In the genomic region with DNA sequence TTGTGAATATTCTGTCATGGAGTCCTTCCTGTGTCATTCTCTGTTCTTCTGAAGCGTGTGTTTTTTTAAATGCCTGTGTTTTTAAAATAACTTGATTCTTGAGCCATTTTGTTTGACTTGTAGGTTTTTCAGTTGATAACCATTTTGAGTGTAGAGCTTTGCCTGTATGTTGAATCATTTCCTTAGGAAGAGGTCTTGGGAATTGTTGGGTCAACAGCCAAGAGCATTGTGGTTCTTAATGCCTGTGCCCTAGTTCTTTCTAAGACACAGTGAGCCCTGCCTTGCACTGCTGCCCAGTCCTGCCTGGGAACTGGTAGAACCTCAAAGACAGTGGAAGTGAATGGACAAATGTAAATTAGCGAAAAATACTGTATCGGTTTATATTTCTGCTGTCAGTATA, we compare ENCODE assay signal across 31 cellular contexts. TPM values are rescaled to one million over a fixed set of nuclear protein-coding genes. Genes with fewer than 3 reads are reported as not detected.
DNase-seq lines count a peak whose midpoint lies in the region; ATAC-seq and TF ChIP-seq lines count a peak whose summit lies in the region.
"Had no signal": no experiment of that assay in that cellular context is flagged by ENCODE, and none has a peak within 500 bp of the region (broad histone marks: within the 10 kb centered on the region; RNA-seq: fewer than 3 reads in every experiment).

No MANE protein-coding gene starts in this region.

- H3K27ac ChIP-seq in H9 (ENCODE audit: insufficient read length, low read depth, low read length) (no peak overlapping the region), heart left ventricle (no peak overlapping the region)
- H3K27ac ChIP-seq: BLaER1 treated with 17β-estradiol and CSF1 and Interleukin-3, amounts not matched to agents 10 nM and 100 nM; cardiac muscle cell; heart right ventricle; PC-9; testis; vagina had no signal

- ATAC-seq in left colon (no peak), HG03025 (IDR thresholded peaks at IDR 0.05; ENCODE audit: low FRiP score, unreplicated experiment) (no peak), heart left ventricle (no peak)
- ATAC-seq: GM12878; HCT116; heart right ventricle; left lobe of liver; naive thymus-derived CD4-positive, alpha-beta T cell; stimulated activated naive B cell treated with anti-CD40 and anti-IgM and Interleukin-4, amounts not matched to agents 10 μg/mL and 1 μg/mL and 100 μg/mL, for 72 hours had no signal

- no peaks in the 10 kb centered on the region for H3K27me3 Mint-ChIP-seq in H9 (ENCODE audit: low read depth)
- H3K27me3 Mint-ChIP-seq in glutamatergic neuron (ENCODE audit: unreplicated experiment) = peaks cover 3% of the 10 kb centered on the region
- H3K27me3 Mint-ChIP-seq: dendritic cell treated with granulocyte-macrophage colony-stimulating factor and Interleukin-4, amounts not matched to agents 40 ng/mL and 50 ng/mL, for 4 days; naive thymus-derived CD4-positive, alpha-beta T cell; stimulated activated naive B cell treated with anti-CD40 and anti-IgM and Interleukin-4, amounts not matched to agents 10 μg/mL and 1 μg/mL and 100 μg/mL, for 72 hours had no signal

- H3K4me1 Mint-ChIP-seq in H9 (peaks cover 11 to 16% of the 10 kb centered on the region in 2 experiments), glutamatergic neuron (ENCODE audit: low read depth, unreplicated experiment) (peaks cover 2% of the 10 kb centered on the region)
- H3K4me1 Mint-ChIP-seq: stimulated activated naive B cell treated with anti-CD40 and anti-IgM and Interleukin-4, amounts not matched to agents 10 μg/mL and 1 μg/mL and 100 μg/mL, for 72 hours had no signal

- no peak overlapping the region for H2BK15ac ChIP-seq in H9 (ENCODE audit: low read depth, low read length)

- no peak overlapping the region for H2BK20ac ChIP-seq in H9 (ENCODE audit: low read depth, low read length, poor library complexity, severe bottlenecking)

- H4K8ac ChIP-seq in H9 (replicated peaks; ENCODE audit: insufficient read length, low read depth, low read length) = no peak overlapping the region

- H3K23ac ChIP-seq in H9 (ENCODE audit: insufficient read length, low read depth, low read length) = no peak overlapping the region

- no peak overlapping the region for H4K91ac ChIP-seq in H9 (ENCODE audit: insufficient read length, low read depth, low read length)

- intact Hi-C loops in left colon (cut with DNase I, micrococcal nuclease) (no loop called here), heart left ventricle (cut with DNase I) (no loop called here)

- H3K36me3 ChIP-seq in heart left ventricle = peaks cover 5 to 100% (median 73%) of the 10 kb centered on the region in 9 donors

- H3K9ac ChIP-seq in H9 (ENCODE audit: extremely low read depth, insufficient read length, low read length) = no peak overlapping the region
- H3K9ac ChIP-seq: BLaER1 treated with 17β-estradiol and CSF1 and Interleukin-3, amounts not matched to agents 10 nM and 100 nM had no signal

- no peak overlapping the region for H3K4me3 ChIP-seq in fibroblast of pulmonary artery (replicated peaks; ENCODE audit: low read depth, low read length)
- no peak overlapping the region for H3K4me3 ChIP-seq in heart left ventricle
- H3K4me3 ChIP-seq: BLaER1 treated with 17β-estradiol and CSF1 and Interleukin-3, amounts not matched to agents 10 nM and 100 nM; cardiac muscle cell; GM12878; heart right ventricle; PC-9; testis; vagina had no signal

- H3K56ac ChIP-seq in H9 (ENCODE audit: insufficient read length, low read depth, low read length) = no peak overlapping the region

- H3K36me3 Mint-ChIP-seq in H9 (ENCODE audit: insufficient read depth in 1 of 3, low read depth in 3 of 3) (peaks cover 64 to 90% (median 71%) of the 10 kb centered on the region in 3 experiments), glutamatergic neuron (ENCODE audit: unreplicated experiment) (peaks cover 5% of the 10 kb centered on the region)

- H3K27me3 ChIP-seq in H9 (ENCODE audit: insufficient read depth, low read length) (no peaks in the 10 kb centered on the region), heart left ventricle (no peaks in the 10 kb centered on the region)
- H3K27me3 ChIP-seq: BLaER1 treated with 17β-estradiol and CSF1 and Interleukin-3, amounts not matched to agents 10 nM and 100 nM; cardiac muscle cell; heart right ventricle; testis; vagina had no signal

- H3K79me2 ChIP-seq in H9 (ENCODE audit: insufficient read depth, low read length) = peaks cover 8% of the 10 kb centered on the region; the same call in 1 of the 2 replicates

- TF ChIP-seq CTCF in H9 (conservative IDR thresholded peaks at IDR 0.05) (no peak), fibroblast of pulmonary artery (IDR thresholded peaks at IDR 0.05; ENCODE audit: low read length, missing control alignments) (no peak), glutamatergic neuron (IDR thresholded peaks at IDR 0.05; ENCODE audit: partially characterized antibody, unreplicated experiment) (no peak), heart left ventricle (IDR thresholded peaks at IDR 0.05) (no peak)

- H3K23me2 ChIP-seq in H9 (ENCODE audit: insufficient read length, low read depth, low read length, poor library complexity, severe bottlenecking) = no peaks in the 10 kb centered on the region

- no peak overlapping the region for H3K14ac ChIP-seq in H9 (ENCODE audit: insufficient read depth, low read length)

- peak; percentile 32 for DNase-seq in AG08395 (ENCODE audit: low spot score)
- no peak for DNase-seq in H9
- peak; percentile 22 for DNase-seq in astrocyte of the hippocampus (ENCODE audit: low read depth, low spot score)
- DNase-seq in fibroblast of pulmonary artery (ENCODE audit: low read depth) = peak; percentile 77
- DNase-seq in left colon = no peak
- no peak for DNase-seq in glutamatergic neuron
- DNase-seq in heart left ventricle = no peak
- DNase-seq: activated CD4-positive, alpha-beta T cell treated with anti-CD3 and anti-CD28 coated beads, Interleukin-2, amount 50 U/mL, for 4 hours; activated CD8-positive, alpha-beta memory T cell treated with anti-CD3 and anti-CD28 coated beads, Interleukin-2, amount 50 U/mL, for 4 hours; activated effector memory CD4-positive, alpha-beta T cell treated with anti-CD3 and anti-CD28 coated beads, Interleukin-2, amount 50 U/mL, for 16 hours; heart right ventricle; KBM-7; naive thymus-derived CD4-positive, alpha-beta T cell; NCI-H1694; NCI-H2171; NCI-H524 treated with DMSO at 0.1 percent for 48 hours; NK-92 treated with Interleukin-12 subunit alpha and Interleukin-12 subunit beta, amount 100 ng/mL, for 24 hours; PC-9; SHP77; stimulated activated CD4-positive, alpha-beta T cell treated with anti-CD3 and anti-CD28 coated beads, Interleukin-4, amount 100 ng/mL, for 1 hour; stimulated activated naive B cell treated with anti-CD40 and anti-IgM and Interleukin-4, amounts not matched to agents 10 μg/mL and 1 μg/mL and 100 μg/mL, for 72 hours; T-helper 9 cell; testis had no signal

- H2AFZ ChIP-seq in H9 (ENCODE audit: low read length) = no peak overlapping the region
- H2AFZ ChIP-seq: PC-9 had no signal

- H3K4ac ChIP-seq in H9 (ENCODE audit: low read depth, low read length) = no peak overlapping the region

- no peak overlapping the region for H2BK5ac ChIP-seq in H9 (ENCODE audit: insufficient read length, low read length)

- H4K5ac ChIP-seq in H9 (ENCODE audit: insufficient read length, low read depth, low read length) = no peak overlapping the region

- no peaks in the 10 kb centered on the region for H4K20me1 ChIP-seq in H9 (ENCODE audit: control insufficient read depth, insufficient read depth, insufficient read length)

- no peak overlapping the region for H3K18ac ChIP-seq in H9 (ENCODE audit: insufficient read length, low read depth, low read length)

- H3K9me3 Mint-ChIP-seq in H9 (no peaks in the 10 kb centered on the region), glutamatergic neuron (ENCODE audit: unreplicated experiment) (no peaks in the 10 kb centered on the region)
- H3K9me3 Mint-ChIP-seq: dendritic cell treated with granulocyte-macrophage colony-stimulating factor and Interleukin-4, amounts not matched to agents 40 ng/mL and 50 ng/mL, for 4 days; stimulated activated naive B cell treated with anti-CD40 and anti-IgM and Interleukin-4, amounts not matched to agents 10 μg/mL and 1 μg/mL and 100 μg/mL, for 72 hours had no signal

- H3K4me3 Mint-ChIP-seq in H9 (no peak overlapping the region), glutamatergic neuron (ENCODE audit: unreplicated experiment) (no peak overlapping the region)
- H3K4me3 Mint-ChIP-seq: dendritic cell treated with granulocyte-macrophage colony-stimulating factor and Interleukin-4, amounts not matched to agents 40 ng/mL and 50 ng/mL, for 4 days; naive thymus-derived CD4-positive, alpha-beta T cell; stimulated activated naive B cell treated with anti-CD40 and anti-IgM and Interleukin-4, amounts not matched to agents 10 μg/mL and 1 μg/mL and 100 μg/mL, for 72 hours had no signal

- no peaks in the 10 kb centered on the region for H3K9me3 ChIP-seq in H9 (ENCODE audit: control insufficient read depth, low read depth, low read length)
- H3K9me3 ChIP-seq in heart left ventricle = no peaks in the 10 kb centered on the region
- H3K9me3 ChIP-seq: BLaER1 treated with 17β-estradiol and CSF1 and Interleukin-3, amounts not matched to agents 10 nM and 100 nM; heart right ventricle; testis; vagina had no signal

- no peak overlapping the region for H2BK12ac ChIP-seq in H9 (ENCODE audit: insufficient read length, low read depth, low read length)

- H3K4me1 ChIP-seq in H9 (ENCODE audit: insufficient read depth, low read length) (peaks cover 4% of the 10 kb centered on the region), heart left ventricle (peaks cover 0 to 16% (median 0%) of the 10 kb centered on the region in 12 donors)
- H3K4me1 ChIP-seq: BLaER1 treated with 17β-estradiol and CSF1 and Interleukin-3, amounts not matched to agents 10 nM and 100 nM; testis; vagina had no signal

- no peak overlapping the region for H3T11ph ChIP-seq in H9 (ENCODE audit: low read length)

- H2AK5ac ChIP-seq in H9 (ENCODE audit: insufficient read length, low read length) = no peak overlapping the region

- H3K4me2 ChIP-seq in H9 (ENCODE audit: insufficient read depth, insufficient read length, low read length) = no peak overlapping the region
- H3K4me2 ChIP-seq: BLaER1 treated with 17β-estradiol and CSF1 and Interleukin-3, amounts not matched to agents 10 nM and 100 nM; PC-9 had no signal

- no peak overlapping the region for H2BK120ac ChIP-seq in H9 (ENCODE audit: low read depth, low read length, poor library complexity, severe bottlenecking)

- no peak for TF ChIP-seq POLR2A in heart left ventricle (IDR thresholded peaks at IDR 0.05)

- WGBS in H9 (ENCODE audit: extremely low coverage, insufficient read length, low lambda C conversion rate) = no CpG with 5 or more reads among the region's 3 CpGs
- 95 to 98% (median 97%) methylated on average over 3 of the region's 3 CpGs for WGBS in heart left ventricle, 4 donors

- H3K79me1 ChIP-seq in H9 (ENCODE audit: insufficient read depth, low read depth, low read length, poor library complexity, severe bottlenecking) = no peaks in the 10 kb centered on the region

- H3K27ac Mint-ChIP-seq in H9 = peak overlapping the region in 2 of 3 experiments; percentile 24 to 73; a peak in 4 of 7 replicates
- no peak overlapping the region for H3K27ac Mint-ChIP-seq in glutamatergic neuron (ENCODE audit: unreplicated experiment)
- H3K27ac Mint-ChIP-seq: dendritic cell treated with granulocyte-macrophage colony-stimulating factor and Interleukin-4, amounts not matched to agents 40 ng/mL and 50 ng/mL, for 4 days; stimulated activated naive B cell treated with anti-CD40 and anti-IgM and Interleukin-4, amounts not matched to agents 10 μg/mL and 1 μg/mL and 100 μg/mL, for 72 hours had no signal

RNA-seq across cellular contexts. Expression of a gene that starts 25.9 kb away (rescaled TPM):
- total RNA-seq in H9 (2021) (49.4 and 51.3 TPM in 2 replicates), left colon (10 to 100 TPM; 15.8 to 17.4 TPM), glutamatergic neuron (ENCODE audit: unreplicated experiment) (28.8 TPM), heart left ventricle (100 to 1,000 TPM in 5 of 9 donors, 10 to 100 TPM in 4; 66.5 to 123 (median 100) TPM)
- 10 to 100 TPM; 51.5 to 62.9 TPM for polyA plus RNA-seq in heart left ventricle

Comparison
In these comparisons a context has a peak if more than half of its experiments do, and no peak if none do; other contexts are left out.
1. DNase-seq: peak in AG08395 (single experiment), astrocyte of the hippocampus (single experiment) and fibroblast of pulmonary artery (single experiment); none in H9 (single experiment), left colon (0 of 2), glutamatergic neuron (single experiment) and heart left ventricle (0 of 5).